In genomic region chr10:96697026-96697425, GRCh38 we compare ENCODE assay signal across 16 cellular contexts. TPM values are rescaled to one million over a fixed set of nuclear protein-coding genes. Genes with fewer than 3 reads are reported as not detected.
DNase-seq lines count a peak whose midpoint lies in the region; ATAC-seq and TF ChIP-seq lines count a peak whose summit lies in the region.
"Had no signal": no experiment of that assay in that cellular context is flagged by ENCODE, and none has a peak within 500 bp of the region (broad histone marks: within the 10 kb centered on the region; RNA-seq: fewer than 3 reads in every experiment).

No MANE protein-coding gene starts in this region.

- TF ChIP-seq POLR2A in esophagus muscularis mucosa (IDR thresholded peaks at IDR 0.05; ENCODE audit: low read depth), result no peak

- no peak overlapping the region for H3K27ac ChIP-seq in esophagus muscularis mucosa (replicated peaks in 1 of 4)

- ATAC-seq in HG02623 (IDR thresholded peaks at IDR 0.05; ENCODE audit: unreplicated experiment) (no peak), HG02973 (IDR thresholded peaks at IDR 0.05; ENCODE audit: unreplicated experiment) (no peak)

- peaks cover 8 to 19% (median 13%) of the 10 kb centered on the region in 3 donors for H3K36me3 Mint-ChIP-seq in immature natural killer cell
- H3K36me3 Mint-ChIP-seq in activated T-cell treated with anti-CD3 and anti-CD28 coated beads, Interleukin-2, amount 50 U/mL, for 24 hours (ENCODE audit: low read depth), result no peaks in the 10 kb centered on the region

- no peaks in the 10 kb centered on the region for H3K27me3 ChIP-seq in esophagus muscularis mucosa
- H3K27me3 ChIP-seq: Peyer's patch had no signal

- no peaks in the 10 kb centered on the region for H3K4me1 ChIP-seq in esophagus muscularis mucosa

- H3K27me3 Mint-ChIP-seq in immature natural killer cell (ENCODE audit: low read depth in 3 of 3), result peaks cover 0 to 6% (median 0%) of the 10 kb centered on the region in 3 donors
- no peaks in the 10 kb centered on the region for H3K27me3 Mint-ChIP-seq in activated T-cell treated with anti-CD3 and anti-CD28 coated beads, Interleukin-2, amount 50 U/mL, for 24 hours

- H3K9me3 Mint-ChIP-seq in immature natural killer cell, result no peaks in the 10 kb centered on the region
- H3K9me3 Mint-ChIP-seq in activated T-cell treated with anti-CD3 and anti-CD28 coated beads, Interleukin-2, amount 50 U/mL, for 24 hours, result no peaks in the 10 kb centered on the region

- no peak for DNase-seq in GM12864 (ENCODE audit: low read depth)
- DNase-seq in LNCaP clone FGC (ENCODE audit: low read depth), result peak; percentile 27
- no peak for DNase-seq in immature natural killer cell
- DNase-seq in esophagus muscularis mucosa (ENCODE audit: extremely low spot score), result no peak
- no peak for DNase-seq in activated T-cell treated with anti-CD3 and anti-CD28 coated beads, Interleukin-2, amount 50 U/mL, for 24 hours
- DNase-seq: DMS 273 treated with DMSO at 0.1 percent for 48 hours, MV-4-11, NCI-H1436, NCI-H2081 treated with DMSO at 0.1 percent for 48 hours, NCI-H345, NCI-H526 treated with DMSO at 0.1 percent for 48 hours, Peyer's patch, Right ventricle myocardium superior, SK-N-SH had no signal

- H3K4me3 Mint-ChIP-seq in immature natural killer cell, result peak overlapping the region in 2 of 5 donors; percentile 5 to 30
- H3K4me3 Mint-ChIP-seq in activated T-cell treated with anti-CD3 and anti-CD28 coated beads, Interleukin-2, amount 50 U/mL, for 24 hours, result no peak overlapping the region

- peaks cover 84 to 88% of the 10 kb centered on the region in 2 donors for H3K4me1 Mint-ChIP-seq in immature natural killer cell
- H3K4me1 Mint-ChIP-seq in activated T-cell treated with anti-CD3 and anti-CD28 coated beads, Interleukin-2, amount 50 U/mL, for 24 hours (ENCODE audit: low read depth), result peaks cover 28% of the 10 kb centered on the region

- H3K9me3 ChIP-seq in esophagus muscularis mucosa, result no peaks in the 10 kb centered on the region
- H3K9me3 ChIP-seq: Peyer's patch, SK-N-SH had no signal

- H3K36me3 ChIP-seq in esophagus muscularis mucosa, result no peaks in the 10 kb centered on the region
- H3K36me3 ChIP-seq: Peyer's patch had no signal

- H3K27ac Mint-ChIP-seq in immature natural killer cell, result peak overlapping the region; percentile 86 to 100 (median 96)
- no peak overlapping the region for H3K27ac Mint-ChIP-seq in activated T-cell treated with anti-CD3 and anti-CD28 coated beads, Interleukin-2, amount 50 U/mL, for 24 hours

- intact Hi-C loops in esophagus muscularis mucosa (cut with DNase I), result no loop called here

- no peak for TF ChIP-seq CTCF in GM12864 (IDR thresholded peaks at IDR 0.05; ENCODE audit: low read depth, low read length, missing control alignments)
- no peak for TF ChIP-seq CTCF in LNCaP clone FGC (IDR thresholded peaks at IDR 0.05; ENCODE audit: control insufficient read depth, extremely low read depth, insufficient read depth)
- no peak for TF ChIP-seq CTCF in esophagus muscularis mucosa (IDR thresholded peaks at IDR 0.05)

- H3K4me3 ChIP-seq in GM12864 (ENCODE audit: low read depth, low read length) (peak overlapping the region; percentile 69), LNCaP clone FGC (ENCODE audit: low read depth, low read length) (no peak overlapping the region), esophagus muscularis mucosa (no peak overlapping the region)

- no peak for TF ChIP-seq EP300 in esophagus muscularis mucosa (IDR thresholded peaks at IDR 0.05)

- 97% methylated on average over 6 of the region's 6 CpGs for WGBS in esophagus muscularis mucosa

RNA-seq across cellular contexts. Expression of gene PIK3AP1, which starts 23.3 kb away (rescaled TPM):
- polyA plus RNA-seq in immature natural killer cell, result 100 to 1,000 TPM in 1 of 3 donors, 10 to 100 TPM in 2; 87.4 to 186 (median 98.3) TPM
- total RNA-seq in esophagus muscularis mucosa, result 10 to 100 TPM in 2 of 4 donors, 1 to 10 TPM in 2; 4.7 to 16.6 (median 8.8) TPM
